ENCODE assay signal across 5 cellular contexts in genomic region chr11:39192671-39193070, GRCh38.
"Had no signal": no experiment of that assay in that cellular context is flagged by ENCODE, and none has a peak within 500 bp of the region (broad histone marks: within the 10 kb centered on the region; RNA-seq: fewer than 3 reads in every experiment).

No MANE protein-coding gene starts in this region.

- H3K27ac Mint-ChIP-seq: GM23338, IgD-negative memory B cell had no signal

- H3K4me3 Mint-ChIP-seq: GM23338, H9, IgD-negative memory B cell had no signal

- H3K4me1 Mint-ChIP-seq: IgD-negative memory B cell had no signal

- H3K27me3 Mint-ChIP-seq: IgD-negative memory B cell had no signal

- H3K4me3 ChIP-seq: GM23338 had no signal

- ATAC-seq: GM23338, HepG2 had no signal

- DNase-seq: H9, HCEC 1CT had no signal

- H3K36me3 Mint-ChIP-seq: IgD-negative memory B cell had no signal
